Comparison of ENCODE assay signal across 13 cellular contexts in genomic region chr17:9728564-9728963, GRCh38.
A peak's percentile ranks its signal among the peaks of the same experiment; 100 is the strongest.
DNase-seq lines count a peak whose midpoint lies in the region; ATAC-seq, FAIRE-seq and TF ChIP-seq lines count a peak whose summit lies in the region.
"Had no signal": no experiment of that assay in that cellular context is flagged by ENCODE, and none has a peak within 500 bp of the region (broad histone marks: within the 10 kb centered on the region; RNA-seq: fewer than 3 reads in every experiment).

No MANE protein-coding gene starts in this region.

- H3K4me2 ChIP-seq in mesenchymal stem cell (ENCODE audit: low read length, poor library complexity, severe bottlenecking) (no peak overlapping the region), HepG2 (ENCODE audit: low read depth, low read length) (no peak overlapping the region), OCI-LY7 (ENCODE audit: low read length) (no peak overlapping the region)
- H3K4me2 ChIP-seq: BLaER1 treated with 17β-estradiol and CSF1 and Interleukin-3, amounts not matched to agents 10 nM and 100 nM had no signal

- H4K20me1 ChIP-seq in HepG2 (ENCODE audit: insufficient read depth, low read length) (no peaks in the 10 kb centered on the region), OCI-LY7 (ENCODE audit: insufficient read depth, low read length) (no peaks in the 10 kb centered on the region)
- H4K20me1 ChIP-seq: BLaER1 treated with 17β-estradiol and CSF1 and Interleukin-3, amounts not matched to agents 10 nM and 100 nM had no signal

- H3K4me1 ChIP-seq in mesenchymal stem cell (ENCODE audit: control insufficient read depth, insufficient read depth, low read depth, low read length) = peaks cover 2% of the 10 kb centered on the region
- no peaks in the 10 kb centered on the region for H3K4me1 ChIP-seq in HepG2 (ENCODE audit: insufficient read depth, low read length)
- H3K4me1 ChIP-seq in OCI-LY7 (ENCODE audit: insufficient read depth, low read length, poor library complexity, severe bottlenecking) = no peaks in the 10 kb centered on the region

- H4K91ac ChIP-seq in mesenchymal stem cell (ENCODE audit: low read length) = no peak overlapping the region

- no peak overlapping the region for H2BK12ac ChIP-seq in mesenchymal stem cell (ENCODE audit: low read length in 2 of 2)

- ATAC-seq in Right ventricle myocardium superior (ENCODE audit: poor library complexity) (peak; percentile 12), Right ventricle myocardium inferior (no peak), HepG2 (no peak)

- H3K27ac ChIP-seq in mesenchymal stem cell (ENCODE audit: low read length, poor library complexity, severe bottlenecking) (no peak overlapping the region), HepG2 (ENCODE audit: extremely low read length, insufficient read depth, low read length) (no peak overlapping the region), OCI-LY7 (ENCODE audit: low read depth, low read length, poor library complexity, severe bottlenecking) (no peak overlapping the region)
- H3K27ac ChIP-seq: BLaER1 treated with 17β-estradiol and CSF1 and Interleukin-3, amounts not matched to agents 10 nM and 100 nM; GM23248; HL-60 had no signal

- H3K9ac ChIP-seq in mesenchymal stem cell (ENCODE audit: low read length) (no peak overlapping the region), HepG2 (ENCODE audit: insufficient read depth, low read depth, low read length) (no peak overlapping the region)
- H3K9ac ChIP-seq: BLaER1 treated with 17β-estradiol and CSF1 and Interleukin-3, amounts not matched to agents 10 nM and 100 nM; GM23248 had no signal

- CTCF ChIA-PET in HepG2 (lab: Yijun Ruan, JAX; ENCODE audit: low intra/inter-chr PET ratio, low total read pairs) = interaction anchor here (1.8 to 2.1 kb wide), 2 partner anchors 16 to 40 kb away, joined by 12 to 17 read pairs; no protein-coding TSS in a partner anchor
- CTCF ChIA-PET in OCI-LY7 (lab: Charles Lee; ENCODE audit: unreplicated experiment) = no interaction called here

- BruUV-seq in HepG2 (replicated peaks; lab: Mats Ljungman, UMichigan) (no TSS peak), OCI-LY7 (replicated peaks; lab: Mats Ljungman, UMichigan) (no TSS peak)

- H2AK5ac ChIP-seq in mesenchymal stem cell (ENCODE audit: low read length, severe bottlenecking) = no peak overlapping the region

- H3K9me2 ChIP-seq in OCI-LY7 (ENCODE audit: insufficient read depth, low read length) = no peaks in the 10 kb centered on the region

- no peaks in the 10 kb centered on the region for H3K36me3 ChIP-seq in H7 (replicated peaks; ENCODE audit: control insufficient read depth, insufficient read depth, low read length)
- H3K36me3 ChIP-seq in mesenchymal stem cell (ENCODE audit: control insufficient read depth in 1 of 2, insufficient read depth in 2 of 2, low read depth in 1 of 2, low read length in 2 of 2) = peaks cover 0 to 24% of the 10 kb centered on the region in 2 experiments
- no peaks in the 10 kb centered on the region for H3K36me3 ChIP-seq in HepG2 (replicated peaks in 1 of 2; ENCODE audit: control insufficient read depth in 1 of 2, insufficient read depth in 2 of 2, low read length in 2 of 2)
- H3K36me3 ChIP-seq in OCI-LY7 (ENCODE audit: insufficient read depth, low read length) = no peaks in the 10 kb centered on the region

- peak overlapping the region; percentile 33 for H4K8ac ChIP-seq in mesenchymal stem cell (ENCODE audit: low read length)

- no peaks in the 10 kb centered on the region; the same call in 1 of the 2 replicates for H3K27me3 ChIP-seq in H7 (ENCODE audit: control insufficient read depth, insufficient read depth, low read length)
- peaks cover 0 to 50% of the 10 kb centered on the region in 2 experiments for H3K27me3 ChIP-seq in mesenchymal stem cell (ENCODE audit: control insufficient read depth in 1 of 2, insufficient read depth in 1 of 2, low read length in 2 of 2)
- no peaks in the 10 kb centered on the region for H3K27me3 ChIP-seq in HepG2 (ENCODE audit: control insufficient read depth in 1 of 2, insufficient read depth in 2 of 2, low read length in 2 of 2)
- H3K27me3 ChIP-seq: BLaER1 treated with 17β-estradiol and CSF1 and Interleukin-3, amounts not matched to agents 10 nM and 100 nM had no signal

- TF ChIP-seq POLR2A in HepG2 (IDR thresholded peaks at IDR 0.05; ENCODE audit: insufficient read depth in 1 of 2, low read depth in 2 of 2, low read length in 2 of 2) = no peak

- in situ Hi-C loops in HepG2 (cut with HindIII; ENCODE audit: extremely low pct_ligation_motif_present, low pct_unique_long_range_greater_than_20kb) = no loop called here

- H2BK15ac ChIP-seq in mesenchymal stem cell (ENCODE audit: low read depth, poor library complexity, severe bottlenecking) = no peak overlapping the region

- DNase-seq in Right ventricle myocardium superior (no peak), Right ventricle myocardium inferior (ENCODE audit: missing footprints) (no peak), H7 (peak; percentile 23), mesenchymal stem cell (no peak), HepG2 (ENCODE audit: low spot score) (no peak), retina (no peak), OCI-LY7 (ENCODE audit: low spot score) (no peak)
- DNase-seq: 8988T, COR-L47 had no signal

- H2BK120ac ChIP-seq in mesenchymal stem cell (ENCODE audit: low read depth, low read length) = no peak overlapping the region

- TF ChIP-seq RAD21 in HepG2 (CRISPR knock-in tag; IDR thresholded peaks at IDR 0.05) = no peak

- TF ChIP-seq EP300 in HepG2 (IDR thresholded peaks at IDR 0.05; ENCODE audit: low read depth in 2 of 2, low read length in 2 of 2) (no peak), HepG2 (CRISPR knock-in tag; IDR thresholded peaks at IDR 0.05; ENCODE audit: borderline replicate concordance) (no peak)

- H2AFZ ChIP-seq in mesenchymal stem cell (ENCODE audit: low read depth, low read length) = no peak overlapping the region
- H2AFZ ChIP-seq in HepG2 (ENCODE audit: low read length) = no peak overlapping the region
- H2AFZ ChIP-seq in OCI-LY7 (ENCODE audit: low read length) = no peak overlapping the region
- H2AFZ ChIP-seq: GM23248 had no signal

- H3K4ac ChIP-seq in mesenchymal stem cell (ENCODE audit: low read depth in 1 of 2, low read length in 2 of 2) = no peak overlapping the region

- no peak for FAIRE-seq in HepG2 (lab: Jason Lieb, UNC)
- FAIRE-seq: D721Med had no signal

- TF ChIP-seq CTCF in HepG2 (CRISPR knock-in tag; IDR thresholded peaks at IDR 0.05) = no peak
- no peak for TF ChIP-seq CTCF in OCI-LY7 (conservative IDR thresholded peaks at IDR 0.05; ENCODE audit: low read length)

- WGBS in mesenchymal stem cell = 68% methylated on average over 12 of the region's 12 CpGs
- 66% methylated on average over 6 of the region's 12 CpGs for WGBS in HepG2 (ENCODE audit: low lambda C conversion rate)

- H3K18ac ChIP-seq in mesenchymal stem cell (ENCODE audit: low read depth in 1 of 2, low read length in 2 of 2) = no peak overlapping the region

- no peaks in the 10 kb centered on the region for H3K79me2 ChIP-seq in HepG2 (ENCODE audit: insufficient read depth, low read length)
- H3K79me2 ChIP-seq in OCI-LY7 (ENCODE audit: insufficient read depth, low read depth, low read length) = no peaks in the 10 kb centered on the region

- no peak overlapping the region for H3K23ac ChIP-seq in mesenchymal stem cell (ENCODE audit: low read length in 2 of 2)

- POLR2A ChIA-PET in HepG2 (lab: Yijun Ruan, JAX) (no interaction called here), OCI-LY7 (lab: Charles Lee) (no interaction called here)

- intact Hi-C loops in Right ventricle myocardium superior (cut with DNase I) (no loop called here), Right ventricle myocardium inferior (cut with DNase I) (loop anchor here (2.0 to 5.0 kb wide), 2 partner anchors 151 to 162 kb away; partner anchors contain the start of genes CFAP52 and STX8), HepG2 (cut with micrococcal nuclease; ENCODE audit: unreplicated experiment) (loop anchor here (2.0 to 5.0 kb wide), 3 partner anchors 16 to 81 kb away; partner anchors contain the start of gene USP43), OCI-LY7 (cut with micrococcal nuclease; ENCODE audit: unreplicated experiment) (loop anchor here (5.0 kb wide), 1 partner anchor 151 kb away; the partner anchor contains the start of genes CFAP52 and STX8)

- H3K9me3 ChIP-seq in mesenchymal stem cell (ENCODE audit: control insufficient read depth, low read length) (no peaks in the 10 kb centered on the region), HepG2 (ENCODE audit: low read length) (no peaks in the 10 kb centered on the region), OCI-LY7 (ENCODE audit: low read length) (no peaks in the 10 kb centered on the region)

- no peak overlapping the region for H3K14ac ChIP-seq in mesenchymal stem cell (ENCODE audit: low read length in 2 of 2)

- H3K4me3 ChIP-seq in H7 (ENCODE audit: insufficient read depth, low read depth, low read length) = no peak overlapping the region
- no peak overlapping the region for H3K4me3 ChIP-seq in mesenchymal stem cell (ENCODE audit: insufficient read depth in 1 of 2, low read depth in 1 of 2, low read length in 2 of 2)
- H3K4me3 ChIP-seq in HepG2 (replicated peaks in 1 of 3; ENCODE audit: insufficient read depth in 1 of 3, low read depth in 2 of 3, low read length in 3 of 3) = no peak overlapping the region
- H3K4me3 ChIP-seq in OCI-LY7 (ENCODE audit: low read depth, low read length, poor library complexity, severe bottlenecking) = no peak overlapping the region
- H3K4me3 ChIP-seq: BLaER1 treated with 17β-estradiol and CSF1 and Interleukin-3, amounts not matched to agents 10 nM and 100 nM; GM23248 had no signal

- H2BK5ac ChIP-seq in mesenchymal stem cell (ENCODE audit: low read depth, low read length, poor library complexity, severe bottlenecking) = no peak overlapping the region

- H3K79me1 ChIP-seq in mesenchymal stem cell (replicated peaks; ENCODE audit: low read length, poor library complexity, severe bottlenecking) = peaks cover 3% of the 10 kb centered on the region

TF ChIP-seq in HepG2, 621 proteins besides CTCF, POLR2A, EP300 and RAD21 (continues in another document):
- TF ChIP-seq FOXK1 (CRISPR knock-in tag; IDR thresholded peaks at IDR 0.05; ENCODE audit: borderline replicate concordance, low read depth) (no peak), BCL6 (CRISPR knock-in tag; IDR thresholded peaks at IDR 0.05) (no peak), JARID2 (CRISPR knock-in tag; IDR thresholded peaks at IDR 0.05; ENCODE audit: insufficient replicate concordance) (no peak), RARG (CRISPR knock-in tag; IDR thresholded peaks at IDR 0.05; ENCODE audit: low read depth) (no peak), POLR2AphosphoS2 (IDR thresholded peaks at IDR 0.05; ENCODE audit: low read depth, low read length) (no peak), TOE1 (CRISPR knock-in tag; IDR thresholded peaks at IDR 0.05) (no peak)
